ENCODE assay signal across 10 cellular contexts in genomic region chr9:134130503-134131375, GRCh38. TPM values are rescaled to one million over a fixed set of nuclear protein-coding genes. Genes with fewer than 3 reads are reported as not detected.
DNase-seq lines count a peak whose midpoint lies in the region; ATAC-seq and TF ChIP-seq lines count a peak whose summit lies in the region.
"Had no signal": no experiment of that assay in that cellular context is flagged by ENCODE, and none has a peak within 500 bp of the region (broad histone marks: within the 10 kb centered on the region; RNA-seq: fewer than 3 reads in every experiment).

No MANE protein-coding gene starts in this region.

- no peaks in the 10 kb centered on the region for H3K9me3 Mint-ChIP-seq in nephron progenitor cell
- H3K9me3 Mint-ChIP-seq: IgD-negative memory B cell, immature natural killer cell had no signal

- H3K4me3 Mint-ChIP-seq in nephron progenitor cell = no peak overlapping the region

- DNase-seq in AG20443 (ENCODE audit: low spot score) (peak; percentile 60), NCI-H226 (peak; percentile 90), fibroblast of the aortic adventitia (ENCODE audit: low read depth) (peak; percentile 60), nephron progenitor cell (peak; percentile 47), putamen (ENCODE audit: low spot score) (no peak)
- DNase-seq in stimulated activated CD4-positive, alpha-beta T cell treated with anti-CD3 and anti-CD28 coated beads, Interleukin-4, amount 100 ng/mL, for 24 hours = no peak
- DNase-seq: immature natural killer cell had no signal

- H3K36me3 Mint-ChIP-seq in nephron progenitor cell (ENCODE audit: low read depth) = no peaks in the 10 kb centered on the region
- H3K36me3 Mint-ChIP-seq: IgD-negative memory B cell, immature natural killer cell had no signal

- H3K4me3 ChIP-seq in fibroblast of the aortic adventitia (ENCODE audit: low read depth, low read length) = no peak overlapping the region

- H3K27me3 Mint-ChIP-seq in nephron progenitor cell (ENCODE audit: low read depth, poor library complexity) = peaks cover 6% of the 10 kb centered on the region

- H3K4me1 Mint-ChIP-seq in nephron progenitor cell = peaks cover 36% of the 10 kb centered on the region

- ATAC-seq in GM18520 (IDR thresholded peaks at IDR 0.05; ENCODE audit: unreplicated experiment) (no peak), GM21381 (IDR thresholded peaks at IDR 0.05; ENCODE audit: unreplicated experiment) (no peak)

- TF ChIP-seq CTCF in fibroblast of the aortic adventitia (IDR thresholded peaks at IDR 0.05; ENCODE audit: insufficient read depth, low read length) = no peak
- no peak for TF ChIP-seq CTCF in nephron progenitor cell (IDR thresholded peaks at IDR 0.05)

- no peak overlapping the region for H3K27ac Mint-ChIP-seq in nephron progenitor cell

RNA-seq across cellular contexts. Expression of gene WDR5, which starts 5.1 kb away (rescaled TPM):
- 14.4 and 19.9 TPM in 2 replicates for total RNA-seq in fibroblast of the aortic adventitia (ENCODE audit: low replicate concordance)

RNA-seq across cellular contexts. Expression of gene RNU6ATAC, which starts 33.6 kb away (rescaled TPM):
- not detected in 2 replicates for total RNA-seq in fibroblast of the aortic adventitia (ENCODE audit: low replicate concordance)

Comparison
In these comparisons a context has a peak if more than half of its experiments do, and no peak if none do; other contexts are left out.
1. DNase-seq: peak in AG20443 (single experiment), NCI-H226 (single experiment), fibroblast of the aortic adventitia (single experiment) and nephron progenitor cell (single experiment); none in stimulated activated CD4-positive, alpha-beta T cell treated with anti-CD3 and anti-CD28 coated beads, Interleukin-4, amount 100 ng/mL, for 24 hours (single experiment) and putamen (single experiment).